1 cellular context compared by ENCODE assay signal in genomic region chr11:103581680-103582265, GRCh38.
TF ChIP-seq lines count a peak whose summit lies in the region.

No MANE protein-coding gene starts in this region.

TF ChIP-seq in GM23338, 12 proteins besides CTCF, POLR2A, EP300 and RAD21 (continued from another document):
- TF ChIP-seq ZNF462 (CRISPR knock-in tag; IDR thresholded peaks at IDR 0.05) (no peak), REST (IDR thresholded peaks at IDR 0.05; ENCODE audit: unreplicated experiment) (no peak), EZH2phosphoT487 (IDR thresholded peaks at IDR 0.05; ENCODE audit: unreplicated experiment) (no peak), JUNB (IDR thresholded peaks at IDR 0.05; ENCODE audit: unreplicated experiment) (no peak), CREB1 (CRISPR knock-in tag; IDR thresholded peaks at IDR 0.05; ENCODE audit: low read depth) (no peak), ZNF114 (CRISPR knock-in tag; IDR thresholded peaks at IDR 0.05) (no peak), ZNF331 (CRISPR knock-in tag; IDR thresholded peaks at IDR 0.05; ENCODE audit: low read depth) (no peak)
